33 cellular contexts compared by ENCODE assay signal in genomic region chrX:12564221-12564620, GRCh38.
DNase-seq lines count a peak whose midpoint lies in the region; ATAC-seq, FAIRE-seq and TF ChIP-seq lines count a peak whose summit lies in the region.
"Had no signal": no experiment of that assay in that cellular context is flagged by ENCODE, and none has a peak within 500 bp of the region (broad histone marks: within the 10 kb centered on the region; RNA-seq: fewer than 3 reads in every experiment).

No MANE protein-coding gene starts in this region.

- FAIRE-seq in colon (lab: Jason Lieb, UNC) (peak; percentile 10), pancreas (lab: Jason Lieb, UNC) (peak; percentile 34)
- FAIRE-seq: A204.1, D721Med had no signal

- H3K4me2 ChIP-seq in PC-3 (ENCODE audit: low read length), result peak overlapping the region; percentile 37
- H3K4me2 ChIP-seq: A549; BLaER1; BLaER1 treated with 17β-estradiol and CSF1 and Interleukin-3, amounts not matched to agents 10 nM and 100 nM had no signal

- H3K9me2 ChIP-seq in PC-3 (replicated peaks; ENCODE audit: low read length), result no peaks in the 10 kb centered on the region

- ATAC-seq in PC-3 (peak; percentile 73), pancreas (no peak), HG03045 (IDR thresholded peaks at IDR 0.05; ENCODE audit: unreplicated experiment) (no peak), HG02571 (IDR thresholded peaks at IDR 0.05; ENCODE audit: unreplicated experiment) (no peak)
- ATAC-seq: A549; CD8-positive, alpha-beta T cell had no signal

- intact Hi-C loops in PC-3 (cut with micrococcal nuclease) (loop anchor here (10.0 kb wide), 1 partner anchor 479 kb away; no protein-coding TSS in a partner anchor), pancreas (cut with DNase I) (no loop called here)

- POLR2A ChIA-PET in PC-3 (lab: Charles Lee; ENCODE audit: unreplicated experiment), result no interaction called here

- DNase-seq in PC-3 (peak; percentile 81), pancreas (no peak), NCI-H1694 (lab: John Stamatoyannopoulos, UW) (no peak)
- DNase-seq: 8988T; ACHN; AML-193; BE2C; C1 segment of cervical spinal cord; Caco-2; Calu3; CD4-positive, alpha-beta memory T cell; CD4-positive, alpha-beta T cell; CD4-positive, CD25-positive, alpha-beta regulatory T cell; CD8-positive, alpha-beta memory T cell; CD8-positive, alpha-beta T cell; COR-L47; DMS 273 treated with DMSO at 0.1 percent for 48 hours; DMS153; DMS53; DMS79; DMS79 treated with DMSO at 0.1 percent for 48 hours; DND-41; EL had no signal

- H3K4me3 ChIP-seq in PC-3 (ENCODE audit: low read length) (no peak overlapping the region), pancreas (no peak overlapping the region)
- H3K4me3 ChIP-seq: A549; BLaER1; BLaER1 treated with 17β-estradiol and CSF1 and Interleukin-3, amounts not matched to agents 10 nM and 100 nM had no signal

- CTCF ChIA-PET in PC-3 (lab: Charles Lee), result interaction anchor here (0.6 kb wide), 2 partner anchors 142 to 479 kb away, joined by 3 to 5 read pairs; no protein-coding TSS in a partner anchor

- H2AFZ ChIP-seq in PC-3 (ENCODE audit: low read length), result no peak overlapping the region

- no peak overlapping the region; the same call in 1 of the 2 replicates for H3K9ac ChIP-seq in PC-3 (ENCODE audit: low read length)
- H3K9ac ChIP-seq: BLaER1; BLaER1 treated with 17β-estradiol and CSF1 and Interleukin-3, amounts not matched to agents 10 nM and 100 nM had no signal

- H3K9me3 ChIP-seq in PC-3 (ENCODE audit: low read length) (no peaks in the 10 kb centered on the region), pancreas (no peaks in the 10 kb centered on the region)
- H3K9me3 ChIP-seq: A549, BE2C, BLaER1, Caco-2 had no signal

- H3K27ac ChIP-seq in PC-3 (ENCODE audit: low read length) (peak overlapping the region; percentile 79), pancreas (no peak overlapping the region)
- H3K27ac ChIP-seq: 22Rv1; A549; BLaER1; BLaER1 treated with 17β-estradiol and CSF1 and Interleukin-3, amounts not matched to agents 10 nM and 100 nM; C4-2B had no signal

- H3K4me1 ChIP-seq in PC-3 (ENCODE audit: insufficient read depth, low read length) (peaks cover 27% of the 10 kb centered on the region), pancreas (no peaks in the 10 kb centered on the region)
- H3K4me1 ChIP-seq: A549; BE2C; BLaER1; BLaER1 treated with 17β-estradiol and CSF1 and Interleukin-3, amounts not matched to agents 10 nM and 100 nM; Caco-2 had no signal

- WGBS in pancreas, 2 donors, result 73 to 76% methylated on average over 2 of the region's 2 CpGs

- no peaks in the 10 kb centered on the region for H3K79me2 ChIP-seq in PC-3 (ENCODE audit: low read length)

- no peaks in the 10 kb centered on the region for H3K27me3 ChIP-seq in PC-3 (ENCODE audit: low read length)
- no peaks in the 10 kb centered on the region for H3K27me3 ChIP-seq in pancreas
- H3K27me3 ChIP-seq: BE2C had no signal

- TF ChIP-seq CTCF in PC-3 (conservative IDR thresholded peaks at IDR 0.05; ENCODE audit: low read depth, low read length) (no peak), pancreas (IDR thresholded peaks at IDR 0.05) (no peak)

- H3K36me3 ChIP-seq in PC-3 (ENCODE audit: low read depth, low read length) (no peaks in the 10 kb centered on the region), pancreas (no peaks in the 10 kb centered on the region)
- H3K36me3 ChIP-seq: BE2C; BLaER1; BLaER1 treated with 17β-estradiol and CSF1 and Interleukin-3, amounts not matched to agents 10 nM and 100 nM had no signal

- no peaks in the 10 kb centered on the region for H4K20me1 ChIP-seq in PC-3 (ENCODE audit: low read length)
- H4K20me1 ChIP-seq: BLaER1; BLaER1 treated with 17β-estradiol and CSF1 and Interleukin-3, amounts not matched to agents 10 nM and 100 nM had no signal

- H3F3A ChIP-seq in PC-3 (ENCODE audit: low read length, unreplicated experiment), result no peaks in the 10 kb centered on the region

- BruUV-seq in PC-3 (replicated peaks; lab: Mats Ljungman, UMichigan), result no TSS peak
